In the genomic region with DNA sequence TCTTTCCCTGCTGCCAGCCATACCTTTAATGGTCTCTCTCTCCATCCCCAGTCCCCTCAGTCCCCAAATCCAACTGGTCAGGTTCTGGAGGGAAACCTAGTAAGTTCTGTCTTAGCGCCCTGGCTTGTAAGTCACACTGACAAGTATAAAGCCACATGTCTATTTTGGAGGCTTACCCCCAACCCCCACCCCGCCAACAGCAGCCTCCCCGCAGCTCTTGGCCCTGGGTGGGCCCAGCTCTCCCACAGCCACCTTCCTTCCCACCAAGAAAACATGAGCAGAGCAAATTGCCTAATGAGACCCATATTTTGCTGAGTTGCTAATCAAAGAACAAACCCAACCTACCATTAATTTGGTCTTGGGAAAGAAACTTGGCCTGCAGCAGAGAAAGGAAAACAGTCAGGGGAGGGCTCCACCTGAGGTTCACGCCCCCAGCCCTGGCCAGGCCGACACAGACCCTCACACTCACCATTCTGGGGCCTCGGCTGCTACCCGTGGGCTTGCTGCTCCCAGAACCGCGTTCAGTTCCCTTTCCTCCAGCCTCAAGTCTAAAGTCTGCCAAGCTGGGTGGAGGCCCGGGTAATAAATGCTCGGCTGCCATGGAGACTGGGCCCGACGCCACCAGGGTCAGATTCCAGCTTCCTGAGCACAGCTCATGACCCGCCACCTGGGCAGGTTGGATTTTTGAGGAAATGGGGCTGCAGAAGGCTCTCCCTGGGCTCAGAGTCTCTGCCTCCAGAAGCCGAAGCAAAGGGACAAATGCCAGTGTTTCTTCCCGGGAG, we compare ENCODE assay signal across 8 cellular contexts. TPM values are rescaled to one million over a fixed set of nuclear protein-coding genes. Genes with fewer than 3 reads are reported as not detected.
DNase-seq lines count a peak whose midpoint lies in the region; ATAC-seq and TF ChIP-seq lines count a peak whose summit lies in the region.

A gene with protein sequence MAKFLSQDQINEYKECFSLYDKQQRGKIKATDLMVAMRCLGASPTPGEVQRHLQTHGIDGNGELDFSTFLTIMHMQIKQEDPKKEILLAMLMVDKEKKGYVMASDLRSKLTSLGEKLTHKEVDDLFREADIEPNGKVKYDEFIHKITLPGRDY (minus strand): TSS at position 557 of the 782 bp plus-strand sequence. CDS start 85 bp downstream, at position 472.

- no peaks in the 10 kb centered on the region for H3K9me3 ChIP-seq in tibial artery

- DNase-seq in T-helper 1 cell (no peak), WTC11 (ENCODE audit: low spot score) (no peak), left kidney (ENCODE audit: low read depth, low spot score) (peak; percentile 90), tibial artery (peak in 1 of 2 donors; percentile 66), GM19238 (ENCODE audit: insufficient read length, low spot score) (no peak), OCI-M2 (lab: John Stamatoyannopoulos, UW; ENCODE audit: unreplicated experiment) (no peak), amniotic stem cell (lab: John Stamatoyannopoulos, UW) (no peak)

- intact Hi-C loops in T-helper 1 cell treated with Interleukin-12 subunit alpha and Interleukin-12 subunit beta and Interleukin-4 antibody, amounts not matched to agents 30 ng/mL and 1 ng/mL, for 36 hours (cut with micrococcal nuclease) = loop anchor here (5.0 kb wide), 1 partner anchor 363 kb away; a partner anchor contains a TSS
- intact Hi-C loops in tibial artery (cut with DNase I; ENCODE audit: low total_unique reads) = loop anchor here (5.0 kb wide), 1 partner anchor 343 kb away; no protein-coding TSS in a partner anchor

- peaks cover 0 to 5% of the 10 kb centered on the region in 2 donors for H3K27me3 ChIP-seq in tibial artery

- no peak for ATAC-seq in WTC11

- H3K36me3 Mint-ChIP-seq in WTC11 = no peaks in the 10 kb centered on the region

- no peaks in the 10 kb centered on the region for H3K27me3 Mint-ChIP-seq in WTC11 (ENCODE audit: low read depth)

- peaks cover 0 to 29% (median 11%) of the 10 kb centered on the region in 4 donors for H3K4me1 ChIP-seq in tibial artery

- H3K4me1 Mint-ChIP-seq in WTC11 = peaks cover 46% of the 10 kb centered on the region

- H3K27ac ChIP-seq in tibial artery = no peak within 1 kb of the TSS

- peak within 1 kb of the TSS; percentile 63 for H3K27ac Mint-ChIP-seq in WTC11

- H3K4me3 ChIP-seq in tibial artery = peak within 1 kb of the TSS; percentile 1 to 3

- TF ChIP-seq CTCF in WTC11 (IDR thresholded peaks at IDR 0.05) (no peak), tibial artery (IDR thresholded peaks at IDR 0.05) (no peak)

- H3K4me3 Mint-ChIP-seq in WTC11 = peak within 1 kb of the TSS; percentile 12; the same call in 1 of the 2 replicates

- H3K9me3 Mint-ChIP-seq in WTC11 = no peaks in the 10 kb centered on the region

- CTCF ChIA-PET in WTC11 (lab: Charles Lee) = interaction anchor here (0.6 to 3.8 kb wide), 2 partner anchors 10 to 1870 kb away, joined by 3 to 25 read pairs; no protein-coding TSS in a partner anchor

- POLR2A ChIA-PET in WTC11 (lab: Charles Lee) = interaction anchor here (0.9 kb wide), 1 partner anchor 24 kb away, joined by 3 read pairs; no protein-coding TSS in a partner anchor

- H3K36me3 ChIP-seq in tibial artery = no peaks in the 10 kb centered on the region

TF ChIP-seq in WTC11, 78 proteins besides CTCF, POLR2A, EP300 and RAD21 (continues in another document):
- TF ChIP-seq TEAD4 (CRISPR knock-in tag; IDR thresholded peaks at IDR 0.05) (no peak), ELF4 (CRISPR knock-in tag; IDR thresholded peaks at IDR 0.05; ENCODE audit: low read depth) (no peak), NFYB (CRISPR knock-in tag; conservative IDR thresholded peaks at IDR 0.05; ENCODE audit: low read depth) (no peak), GRHL2 (CRISPR knock-in tag; IDR thresholded peaks at IDR 0.05; ENCODE audit: insufficient replicate concordance, severe bottlenecking) (no peak), ZNF232 (CRISPR knock-in tag; IDR thresholded peaks at IDR 0.05) (no peak)
- TF ChIP-seq, protein P1, sequence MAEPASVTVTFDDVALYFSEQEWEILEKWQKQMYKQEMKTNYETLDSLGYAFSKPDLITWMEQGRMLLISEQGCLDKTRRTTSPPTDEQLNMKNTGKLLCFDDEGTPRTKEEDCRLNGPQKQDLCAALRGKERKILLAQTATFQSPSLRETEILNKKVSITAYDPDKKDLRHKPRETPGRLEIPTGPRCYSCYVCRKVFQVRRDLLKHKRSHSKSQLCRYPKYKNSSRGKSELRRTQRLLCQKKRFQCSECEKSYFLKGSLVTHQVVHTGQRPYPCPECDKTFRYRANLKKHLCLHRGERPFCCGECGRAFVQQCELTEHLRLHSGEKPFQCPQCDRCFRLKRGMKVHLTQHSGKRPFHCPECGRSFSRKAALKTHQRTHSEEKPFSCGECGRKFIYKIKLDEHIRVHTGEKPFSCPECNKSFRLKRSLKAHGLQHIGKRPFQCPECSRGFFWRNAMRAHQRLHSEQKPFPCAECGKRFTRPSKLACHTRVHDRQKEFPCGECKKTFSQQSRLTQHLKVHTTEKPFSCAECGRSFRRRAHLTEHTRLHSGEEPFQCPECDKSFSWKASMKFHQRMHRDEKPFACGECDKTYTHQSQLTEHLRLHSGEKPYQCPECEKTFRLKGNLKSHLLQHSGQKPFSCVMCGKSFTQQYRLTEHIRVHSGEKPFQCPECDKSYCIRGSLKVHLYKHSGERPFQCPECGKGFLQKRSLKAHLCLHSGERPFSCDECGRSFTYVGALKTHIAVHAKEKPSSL (CRISPR knock-in tag; conservative IDR thresholded peaks at IDR 0.05) = no peak
- TF ChIP-seq, protein P2, sequence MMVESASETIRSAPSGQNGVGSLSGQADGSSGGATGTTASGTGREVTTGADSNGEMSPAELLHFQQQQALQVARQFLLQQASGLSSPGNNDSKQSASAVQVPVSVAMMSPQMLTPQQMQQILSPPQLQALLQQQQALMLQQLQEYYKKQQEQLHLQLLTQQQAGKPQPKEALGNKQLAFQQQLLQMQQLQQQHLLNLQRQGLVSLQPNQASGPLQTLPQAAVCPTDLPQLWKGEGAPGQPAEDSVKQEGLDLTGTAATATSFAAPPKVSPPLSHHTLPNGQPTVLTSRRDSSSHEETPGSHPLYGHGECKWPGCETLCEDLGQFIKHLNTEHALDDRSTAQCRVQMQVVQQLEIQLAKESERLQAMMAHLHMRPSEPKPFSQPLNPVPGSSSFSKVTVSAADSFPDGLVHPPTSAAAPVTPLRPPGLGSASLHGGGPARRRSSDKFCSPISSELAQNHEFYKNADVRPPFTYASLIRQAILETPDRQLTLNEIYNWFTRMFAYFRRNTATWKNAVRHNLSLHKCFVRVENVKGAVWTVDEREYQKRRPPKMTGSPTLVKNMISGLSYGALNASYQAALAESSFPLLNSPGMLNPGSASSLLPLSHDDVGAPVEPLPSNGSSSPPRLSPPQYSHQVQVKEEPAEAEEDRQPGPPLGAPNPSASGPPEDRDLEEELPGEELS (CRISPR knock-in tag; IDR thresholded peaks at IDR 0.05) = no peak
- TF ChIP-seq, protein P3, sequence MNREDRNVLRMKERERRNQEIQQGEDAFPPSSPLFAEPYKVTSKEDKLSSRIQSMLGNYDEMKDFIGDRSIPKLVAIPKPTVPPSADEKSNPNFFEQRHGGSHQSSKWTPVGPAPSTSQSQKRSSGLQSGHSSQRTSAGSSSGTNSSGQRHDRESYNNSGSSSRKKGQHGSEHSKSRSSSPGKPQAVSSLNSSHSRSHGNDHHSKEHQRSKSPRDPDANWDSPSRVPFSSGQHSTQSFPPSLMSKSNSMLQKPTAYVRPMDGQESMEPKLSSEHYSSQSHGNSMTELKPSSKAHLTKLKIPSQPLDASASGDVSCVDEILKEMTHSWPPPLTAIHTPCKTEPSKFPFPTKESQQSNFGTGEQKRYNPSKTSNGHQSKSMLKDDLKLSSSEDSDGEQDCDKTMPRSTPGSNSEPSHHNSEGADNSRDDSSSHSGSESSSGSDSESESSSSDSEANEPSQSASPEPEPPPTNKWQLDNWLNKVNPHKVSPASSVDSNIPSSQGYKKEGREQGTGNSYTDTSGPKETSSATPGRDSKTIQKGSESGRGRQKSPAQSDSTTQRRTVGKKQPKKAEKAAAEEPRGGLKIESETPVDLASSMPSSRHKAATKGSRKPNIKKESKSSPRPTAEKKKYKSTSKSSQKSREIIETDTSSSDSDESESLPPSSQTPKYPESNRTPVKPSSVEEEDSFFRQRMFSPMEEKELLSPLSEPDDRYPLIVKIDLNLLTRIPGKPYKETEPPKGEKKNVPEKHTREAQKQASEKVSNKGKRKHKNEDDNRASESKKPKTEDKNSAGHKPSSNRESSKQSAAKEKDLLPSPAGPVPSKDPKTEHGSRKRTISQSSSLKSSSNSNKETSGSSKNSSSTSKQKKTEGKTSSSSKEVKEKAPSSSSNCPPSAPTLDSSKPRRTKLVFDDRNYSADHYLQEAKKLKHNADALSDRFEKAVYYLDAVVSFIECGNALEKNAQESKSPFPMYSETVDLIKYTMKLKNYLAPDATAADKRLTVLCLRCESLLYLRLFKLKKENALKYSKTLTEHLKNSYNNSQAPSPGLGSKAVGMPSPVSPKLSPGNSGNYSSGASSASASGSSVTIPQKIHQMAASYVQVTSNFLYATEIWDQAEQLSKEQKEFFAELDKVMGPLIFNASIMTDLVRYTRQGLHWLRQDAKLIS (CRISPR knock-in tag; IDR thresholded peaks at IDR 0.05; ENCODE audit: borderline replicate concordance) = no peak
- TF ChIP-seq, protein P4, sequence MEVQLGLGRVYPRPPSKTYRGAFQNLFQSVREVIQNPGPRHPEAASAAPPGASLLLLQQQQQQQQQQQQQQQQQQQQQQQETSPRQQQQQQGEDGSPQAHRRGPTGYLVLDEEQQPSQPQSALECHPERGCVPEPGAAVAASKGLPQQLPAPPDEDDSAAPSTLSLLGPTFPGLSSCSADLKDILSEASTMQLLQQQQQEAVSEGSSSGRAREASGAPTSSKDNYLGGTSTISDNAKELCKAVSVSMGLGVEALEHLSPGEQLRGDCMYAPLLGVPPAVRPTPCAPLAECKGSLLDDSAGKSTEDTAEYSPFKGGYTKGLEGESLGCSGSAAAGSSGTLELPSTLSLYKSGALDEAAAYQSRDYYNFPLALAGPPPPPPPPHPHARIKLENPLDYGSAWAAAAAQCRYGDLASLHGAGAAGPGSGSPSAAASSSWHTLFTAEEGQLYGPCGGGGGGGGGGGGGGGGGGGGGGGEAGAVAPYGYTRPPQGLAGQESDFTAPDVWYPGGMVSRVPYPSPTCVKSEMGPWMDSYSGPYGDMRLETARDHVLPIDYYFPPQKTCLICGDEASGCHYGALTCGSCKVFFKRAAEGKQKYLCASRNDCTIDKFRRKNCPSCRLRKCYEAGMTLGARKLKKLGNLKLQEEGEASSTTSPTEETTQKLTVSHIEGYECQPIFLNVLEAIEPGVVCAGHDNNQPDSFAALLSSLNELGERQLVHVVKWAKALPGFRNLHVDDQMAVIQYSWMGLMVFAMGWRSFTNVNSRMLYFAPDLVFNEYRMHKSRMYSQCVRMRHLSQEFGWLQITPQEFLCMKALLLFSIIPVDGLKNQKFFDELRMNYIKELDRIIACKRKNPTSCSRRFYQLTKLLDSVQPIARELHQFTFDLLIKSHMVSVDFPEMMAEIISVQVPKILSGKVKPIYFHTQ (CRISPR knock-in tag; IDR thresholded peaks at IDR 0.05) = no peak

RNA-seq across cellular contexts. Expression of the gene that starts here (rescaled TPM):
- total RNA-seq in T-helper 1 cell treated with Interleukin-12 subunit alpha and Interleukin-12 subunit beta and Interleukin-4 antibody, amounts not matched to agents 30 ng/mL and 1 ng/mL, for 36 hours = 15.9 and 16.3 TPM in 2 replicates
- 8.9 to 10.1 TPM (median 9.8 TPM) in 3 replicates for total RNA-seq in WTC11 (2021)
